In genomic region chr17:80662557-80662956, GRCh38 we compare ENCODE assay signal across 18 cellular contexts.
DNase-seq lines count a peak whose midpoint lies in the region; ATAC-seq, FAIRE-seq and TF ChIP-seq lines count a peak whose summit lies in the region.
"Had no signal": no experiment of that assay in that cellular context is flagged by ENCODE, and none has a peak within 500 bp of the region (broad histone marks: within the 10 kb centered on the region; RNA-seq: fewer than 3 reads in every experiment).

No MANE protein-coding gene starts in this region.

- H3K4me1 ChIP-seq in HEK293 (ENCODE audit: control insufficient read depth, insufficient read depth, low read length), result peaks cover 17% of the 10 kb centered on the region; the same call in 1 of the 2 replicates
- H3K4me1 ChIP-seq in osteoblast (ENCODE audit: insufficient read depth, low read length), result no peaks in the 10 kb centered on the region

- ATAC-seq in activated naive CD4-positive, alpha-beta T cell treated with anti-CD3 and anti-CD28 coated beads, Interleukin-2, amount 50 U/mL, for 72 hours, result no peak
- no peak for ATAC-seq in T-helper 17 cell

- DNase-seq in activated naive CD4-positive, alpha-beta T cell treated with anti-CD3 and anti-CD28 coated beads, Interleukin-2, amount 10 ng/mL, durations not matched to agents 7 days and 5 days, result no peak
- no peak for DNase-seq in activated naive CD4-positive, alpha-beta T cell treated with anti-CD3 and anti-CD28 coated beads, Interleukin-2, amount 50 U/mL, for 72 hours (ENCODE audit: low spot score in 2 of 2)
- DNase-seq in T-helper 17 cell, result no peak
- no peak for DNase-seq in urothelium cell line (ENCODE audit: low spot score)
- DNase-seq in stimulated activated CD4-positive, alpha-beta T cell treated with anti-CD3 and anti-CD28 coated beads, Interleukin-15, amount 100 ng/mL, for 24 hours, result no peak
- no peak for DNase-seq in osteoblast (ENCODE audit: insufficient read length, low spot score, missing footprints)
- DNase-seq: DMS153, KG1, MG63, NCI-H1105 treated with DMSO at 0.1 percent for 48 hours, NCI-H187 treated with DMSO at 0.1 percent for 48 hours, NCI-H2171, NCI-H510A, NCI-H82, Right ventricle myocardium superior had no signal

- peaks cover 57% of the 10 kb centered on the region for H3K79me2 ChIP-seq in osteoblast (ENCODE audit: insufficient read depth, low read length)

- peaks cover 14% of the 10 kb centered on the region for H3K9me3 Mint-ChIP-seq in activated naive CD4-positive, alpha-beta T cell treated with anti-CD3 and anti-CD28 coated beads, Interleukin-2, amount 10 ng/mL, durations not matched to agents 7 days and 5 days
- peaks cover 4 to 14% of the 10 kb centered on the region in 2 donors for H3K9me3 Mint-ChIP-seq in activated naive CD4-positive, alpha-beta T cell treated with anti-CD3 and anti-CD28 coated beads, Interleukin-2, amount 50 U/mL, for 72 hours

- H3K27ac ChIP-seq in HEK293 (ENCODE audit: extremely low read depth, low read depth, low read length), result no peak overlapping the region
- no peak overlapping the region for H3K27ac ChIP-seq in osteoblast (ENCODE audit: low read depth, low read length)
- H3K27ac ChIP-seq: Peyer's patch had no signal

- TF ChIP-seq CTCF in HEK293 (tag by site-specific recombination; IDR thresholded peaks at IDR 0.05) (no peak), osteoblast (IDR thresholded peaks at IDR 0.05; ENCODE audit: extremely low read depth, low read depth, low read length) (no peak)

- peak; percentile 23 for FAIRE-seq in urothelium cell line (lab: Jason Lieb, UNC)
- FAIRE-seq: H54 had no signal

- POLR2A ChIA-PET in HEK293 (lab: Yijun Ruan, JAX), result no interaction called here

- no peaks in the 10 kb centered on the region for H3K27me3 ChIP-seq in osteoblast (ENCODE audit: insufficient read depth, low read length)
- H3K27me3 ChIP-seq: MG63, Peyer's patch had no signal

- H3K4me1 Mint-ChIP-seq in activated naive CD4-positive, alpha-beta T cell treated with anti-CD3 and anti-CD28 coated beads, Interleukin-2, amount 10 ng/mL, durations not matched to agents 7 days and 5 days, result peaks cover 72% of the 10 kb centered on the region
- peaks cover 44% of the 10 kb centered on the region for H3K4me1 Mint-ChIP-seq in T-helper 17 cell

- H2AFZ ChIP-seq in osteoblast (ENCODE audit: low read length), result no peak overlapping the region

- no peak overlapping the region for H3K4me3 Mint-ChIP-seq in activated naive CD4-positive, alpha-beta T cell treated with anti-CD3 and anti-CD28 coated beads, Interleukin-2, amount 10 ng/mL, durations not matched to agents 7 days and 5 days
- H3K4me3 Mint-ChIP-seq in T-helper 17 cell, result no peak overlapping the region

- peaks cover 21% of the 10 kb centered on the region for H4K20me1 ChIP-seq in osteoblast (ENCODE audit: insufficient read depth, low read length)

- H3K4me3 ChIP-seq in HEK293 (ENCODE audit: low read depth, low read length) (no peak overlapping the region), osteoblast (ENCODE audit: insufficient read depth, low read length) (no peak overlapping the region)
- H3K4me3 ChIP-seq: MG63, Peyer's patch had no signal

- H3K9me3 ChIP-seq in HEK293 (ENCODE audit: control insufficient read depth, insufficient read depth, low read depth, low read length), result no peaks in the 10 kb centered on the region
- H3K9me3 ChIP-seq in T-helper 17 cell (ENCODE audit: control insufficient read depth, low read length, poor library complexity, severe bottlenecking), result no peaks in the 10 kb centered on the region
- H3K9me3 ChIP-seq in osteoblast (ENCODE audit: low read depth, low read length), result no peaks in the 10 kb centered on the region
- H3K9me3 ChIP-seq: Peyer's patch had no signal

- CTCF ChIA-PET in activated naive CD4-positive, alpha-beta T cell treated with anti-CD3 and anti-CD28 coated beads, Interleukin-2, amount 10 ng/mL, durations not matched to agents 7 days and 5 days (lab: Charles Lee), result no interaction called here
- CTCF ChIA-PET in HEK293 (lab: Yijun Ruan, JAX), result interaction anchor here (2.7 kb wide), 1 partner anchor 13 kb away, joined by 11 read pairs; no protein-coding TSS in a partner anchor

- H3K4me2 ChIP-seq in osteoblast (ENCODE audit: insufficient read depth, low read length), result no peak overlapping the region

- H3K27me3 Mint-ChIP-seq in activated naive CD4-positive, alpha-beta T cell treated with anti-CD3 and anti-CD28 coated beads, Interleukin-2, amount 10 ng/mL, durations not matched to agents 7 days and 5 days, result no peaks in the 10 kb centered on the region
- no peaks in the 10 kb centered on the region for H3K27me3 Mint-ChIP-seq in T-helper 17 cell

- H3K36me3 ChIP-seq in HEK293 (ENCODE audit: control insufficient read depth in 2 of 2, insufficient read depth in 1 of 2, low read length in 2 of 2), result no peaks in the 10 kb centered on the region
- no peaks in the 10 kb centered on the region for H3K36me3 ChIP-seq in osteoblast (ENCODE audit: insufficient read depth, low read length)
- H3K36me3 ChIP-seq: MG63, Peyer's patch had no signal

- H3K27ac Mint-ChIP-seq in activated naive CD4-positive, alpha-beta T cell treated with anti-CD3 and anti-CD28 coated beads, Interleukin-2, amount 10 ng/mL, durations not matched to agents 7 days and 5 days, result peak overlapping the region; percentile 95
- H3K27ac Mint-ChIP-seq in activated naive CD4-positive, alpha-beta T cell treated with anti-CD3 and anti-CD28 coated beads, Interleukin-2, amount 50 U/mL, for 72 hours, result no peak overlapping the region
- peak overlapping the region; percentile 97 for H3K27ac Mint-ChIP-seq in T-helper 17 cell

- peaks cover 49% of the 10 kb centered on the region for H3K36me3 Mint-ChIP-seq in activated naive CD4-positive, alpha-beta T cell treated with anti-CD3 and anti-CD28 coated beads, Interleukin-2, amount 10 ng/mL, durations not matched to agents 7 days and 5 days
- H3K36me3 Mint-ChIP-seq in activated naive CD4-positive, alpha-beta T cell treated with anti-CD3 and anti-CD28 coated beads, Interleukin-2, amount 50 U/mL, for 72 hours, result peaks cover 11 to 49% of the 10 kb centered on the region in 2 donors
- peaks cover 2% of the 10 kb centered on the region for H3K36me3 Mint-ChIP-seq in T-helper 17 cell (ENCODE audit: low read depth)

TF ChIP-seq in HEK293, 187 proteins besides CTCF, POLR2A, EP300 and RAD21:
- TF ChIP-seq ZFP41 (tag by site-specific recombination; IDR thresholded peaks at IDR 0.05; ENCODE audit: borderline replicate concordance) (no peak), ZNF510 (tag by site-specific recombination; IDR thresholded peaks at IDR 0.05; ENCODE audit: insufficient replicate concordance) (peak; percentile 92)

Comparison
In these comparisons a context has a peak if more than half of its experiments do, and no peak if none do; other contexts are left out.
1. H3K27ac Mint-ChIP-seq: peak in activated naive CD4-positive, alpha-beta T cell treated with anti-CD3 and anti-CD28 coated beads, Interleukin-2, amount 10 ng/mL, durations not matched to agents 7 days and 5 days (single experiment) and T-helper 17 cell (single experiment); none in activated naive CD4-positive, alpha-beta T cell treated with anti-CD3 and anti-CD28 coated beads, Interleukin-2, amount 50 U/mL, for 72 hours (0 of 2).